Comparison of ENCODE assay signal across 1 cellular context in the genomic region with DNA sequence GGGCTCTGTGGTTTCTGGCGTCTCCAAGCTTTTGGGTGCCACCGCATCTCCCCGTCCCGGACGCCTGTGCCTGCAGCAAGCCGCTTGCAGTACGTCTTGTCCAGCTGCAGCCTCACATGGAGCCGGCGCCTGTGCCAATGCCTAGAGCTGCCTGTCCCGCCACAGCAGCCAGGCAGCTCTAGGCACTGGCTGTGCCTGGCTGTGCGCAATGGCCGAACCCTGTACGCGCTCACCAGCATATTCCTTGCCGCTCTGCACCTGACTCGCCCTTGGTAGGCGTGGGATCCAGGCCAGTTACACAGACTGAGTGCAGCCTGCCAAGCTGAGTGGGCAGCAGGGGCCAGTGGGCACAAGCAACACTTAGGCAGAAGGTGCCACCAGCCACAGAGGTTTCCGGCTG.
TF ChIP-seq lines count a peak whose summit lies in the region.

No MANE protein-coding gene starts in this region.

TF ChIP-seq in H1, 55 proteins besides CTCF, POLR2A, EP300 and RAD21 (continued from another document):
- TF ChIP-seq CBX5 (IDR thresholded peaks at IDR 0.05; ENCODE audit: low read depth, low read length): no peak
